Comparison of ENCODE assay signal across 1 cellular context in the genomic region with DNA sequence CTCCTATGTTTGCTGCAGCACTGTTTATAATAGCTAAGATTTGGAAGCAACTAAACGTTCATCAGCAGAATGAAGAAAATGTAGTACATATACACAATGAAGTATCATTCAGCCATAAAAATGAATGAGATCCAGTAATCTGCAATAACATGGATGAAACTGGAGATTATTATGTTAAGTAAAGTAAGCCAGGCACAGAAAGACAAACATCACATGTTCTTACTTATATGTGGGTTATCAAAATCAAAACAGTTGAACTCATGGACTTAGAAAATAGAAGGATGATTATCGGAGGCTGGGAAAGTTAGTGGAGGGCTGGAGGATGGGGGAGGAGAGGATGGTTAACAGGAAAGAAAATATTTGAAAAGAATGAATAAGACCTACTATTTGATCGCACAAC.
TF ChIP-seq lines count a peak whose summit lies in the region.

No MANE protein-coding gene starts in this region.

TF ChIP-seq in HEK293, 187 proteins besides CTCF, POLR2A, EP300 and RAD21 (continued from another document and continues in another):
- TF ChIP-seq ZNF529 (tag by site-specific recombination; IDR thresholded peaks at IDR 0.05; ENCODE audit: insufficient replicate concordance) (no peak), ZNF174 (tag by site-specific recombination; IDR thresholded peaks at IDR 0.05) (no peak), ZBTB8A (tag by site-specific recombination; IDR thresholded peaks at IDR 0.05) (no peak), SP7 (tag by site-specific recombination; IDR thresholded peaks at IDR 0.05) (no peak), ZNF184 (tag by site-specific recombination; IDR thresholded peaks at IDR 0.05) (no peak), ZFP41 (tag by site-specific recombination; IDR thresholded peaks at IDR 0.05; ENCODE audit: borderline replicate concordance) (no peak), ZNF404 (tag by site-specific recombination; IDR thresholded peaks at IDR 0.05) (no peak), ZNF510 (tag by site-specific recombination; IDR thresholded peaks at IDR 0.05; ENCODE audit: insufficient replicate concordance) (no peak), ZNF664 (tag by site-specific recombination; IDR thresholded peaks at IDR 0.05) (no peak), ZNF248 (tag by site-specific recombination; IDR thresholded peaks at IDR 0.05) (no peak), ZNF549 (tag by site-specific recombination; IDR thresholded peaks at IDR 0.05) (no peak), ZNF792 (tag by site-specific recombination; IDR thresholded peaks at IDR 0.05) (no peak), YY1 (tag by site-specific recombination; IDR thresholded peaks at IDR 0.05) (no peak), ZNF223 (tag by site-specific recombination; IDR thresholded peaks at IDR 0.05) (no peak), GFI1B (tag by site-specific recombination; IDR thresholded peaks at IDR 0.05) (no peak), YY2 (tag by site-specific recombination; IDR thresholded peaks at IDR 0.05) (no peak), ZXDB (tag by site-specific recombination; IDR thresholded peaks at IDR 0.05) (peak; percentile 86), ZNF132 (tag by site-specific recombination; IDR thresholded peaks at IDR 0.05; ENCODE audit: borderline replicate concordance) (no peak), ZNF133 (tag by site-specific recombination; IDR thresholded peaks at IDR 0.05) (no peak), ZNF433 (tag by site-specific recombination; IDR thresholded peaks at IDR 0.05; ENCODE audit: low read depth) (no peak), ZSCAN16 (tag by site-specific recombination; IDR thresholded peaks at IDR 0.05) (0 out of 2 replicates have a peak, but pooled peaks have one; percentile 36), ZNF629 (tag by site-specific recombination; IDR thresholded peaks at IDR 0.05) (peak; percentile 88), ZNF747 (tag by site-specific recombination; IDR thresholded peaks at IDR 0.05) (no peak), HOXA7 (CRISPR knock-in tag; IDR thresholded peaks at IDR 0.05; ENCODE audit: borderline replicate concordance) (no peak), GLI2 (tag by site-specific recombination; IDR thresholded peaks at IDR 0.05; ENCODE audit: borderline replicate concordance, low read depth) (peak; percentile 91), ZNF10 (tag by site-specific recombination; IDR thresholded peaks at IDR 0.05) (peak; percentile 70), ZNF23 (tag by site-specific recombination; IDR thresholded peaks at IDR 0.05; ENCODE audit: borderline replicate concordance) (no peak), FEZF1 (tag by site-specific recombination; IDR thresholded peaks at IDR 0.05) (peak; percentile 77), ZNF670 (tag by site-specific recombination; IDR thresholded peaks at IDR 0.05; ENCODE audit: low read depth) (no peak), ZNF623 (tag by site-specific recombination; IDR thresholded peaks at IDR 0.05) (no peak), SP2 (tag by site-specific recombination; IDR thresholded peaks at IDR 0.05) (no peak), HOXC10 (CRISPR knock-in tag; IDR thresholded peaks at IDR 0.05) (no peak), SCRT1 (tag by site-specific recombination; IDR thresholded peaks at IDR 0.05; ENCODE audit: borderline replicate concordance) (peak; percentile 33; the same call in 1 of the 2 replicates), ZSCAN23 (tag by site-specific recombination; IDR thresholded peaks at IDR 0.05) (peak; percentile 83; the same call in 1 of the 2 replicates), ZNF114 (tag by site-specific recombination; IDR thresholded peaks at IDR 0.05) (no peak), ZNF292 (tag by site-specific recombination; IDR thresholded peaks at IDR 0.05; ENCODE audit: borderline replicate concordance, low read depth) (no peak), ZNF777 (tag by site-specific recombination; IDR thresholded peaks at IDR 0.05; ENCODE audit: borderline replicate concordance) (no peak), ZNF707 (tag by site-specific recombination; IDR thresholded peaks at IDR 0.05) (no peak), ZNF391 (tag by site-specific recombination; IDR thresholded peaks at IDR 0.05; ENCODE audit: borderline replicate concordance, low read depth) (no peak), ZBTB48 (tag by site-specific recombination; IDR thresholded peaks at IDR 0.05) (no peak), ZBTB21 (tag by site-specific recombination; IDR thresholded peaks at IDR 0.05) (no peak), TCF7L2 (IDR thresholded peaks at IDR 0.05; ENCODE audit: borderline replicate concordance, low read depth, low read length) (peak; percentile 26; the same call in 1 of the 2 replicates), PRDM1 (tag by site-specific recombination; IDR thresholded peaks at IDR 0.05) (no peak), ZNF155 (tag by site-specific recombination; IDR thresholded peaks at IDR 0.05) (no peak), ZNF76 (tag by site-specific recombination; IDR thresholded peaks at IDR 0.05; ENCODE audit: borderline replicate concordance, low read depth) (peak; percentile 27; the same call in 1 of the 2 replicates), SCRT2 (tag by site-specific recombination; IDR thresholded peaks at IDR 0.05) (no peak), GLIS2 (tag by site-specific recombination; IDR thresholded peaks at IDR 0.05) (no peak)
- TF ChIP-seq, protein P1, sequence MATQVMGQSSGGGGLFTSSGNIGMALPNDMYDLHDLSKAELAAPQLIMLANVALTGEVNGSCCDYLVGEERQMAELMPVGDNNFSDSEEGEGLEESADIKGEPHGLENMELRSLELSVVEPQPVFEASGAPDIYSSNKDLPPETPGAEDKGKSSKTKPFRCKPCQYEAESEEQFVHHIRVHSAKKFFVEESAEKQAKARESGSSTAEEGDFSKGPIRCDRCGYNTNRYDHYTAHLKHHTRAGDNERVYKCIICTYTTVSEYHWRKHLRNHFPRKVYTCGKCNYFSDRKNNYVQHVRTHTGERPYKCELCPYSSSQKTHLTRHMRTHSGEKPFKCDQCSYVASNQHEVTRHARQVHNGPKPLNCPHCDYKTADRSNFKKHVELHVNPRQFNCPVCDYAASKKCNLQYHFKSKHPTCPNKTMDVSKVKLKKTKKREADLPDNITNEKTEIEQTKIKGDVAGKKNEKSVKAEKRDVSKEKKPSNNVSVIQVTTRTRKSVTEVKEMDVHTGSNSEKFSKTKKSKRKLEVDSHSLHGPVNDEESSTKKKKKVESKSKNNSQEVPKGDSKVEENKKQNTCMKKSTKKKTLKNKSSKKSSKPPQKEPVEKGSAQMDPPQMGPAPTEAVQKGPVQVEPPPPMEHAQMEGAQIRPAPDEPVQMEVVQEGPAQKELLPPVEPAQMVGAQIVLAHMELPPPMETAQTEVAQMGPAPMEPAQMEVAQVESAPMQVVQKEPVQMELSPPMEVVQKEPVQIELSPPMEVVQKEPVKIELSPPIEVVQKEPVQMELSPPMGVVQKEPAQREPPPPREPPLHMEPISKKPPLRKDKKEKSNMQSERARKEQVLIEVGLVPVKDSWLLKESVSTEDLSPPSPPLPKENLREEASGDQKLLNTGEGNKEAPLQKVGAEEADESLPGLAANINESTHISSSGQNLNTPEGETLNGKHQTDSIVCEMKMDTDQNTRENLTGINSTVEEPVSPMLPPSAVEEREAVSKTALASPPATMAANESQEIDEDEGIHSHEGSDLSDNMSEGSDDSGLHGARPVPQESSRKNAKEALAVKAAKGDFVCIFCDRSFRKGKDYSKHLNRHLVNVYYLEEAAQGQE (tag by site-specific recombination; IDR thresholded peaks at IDR 0.05): no peak
- TF ChIP-seq, protein P2, sequence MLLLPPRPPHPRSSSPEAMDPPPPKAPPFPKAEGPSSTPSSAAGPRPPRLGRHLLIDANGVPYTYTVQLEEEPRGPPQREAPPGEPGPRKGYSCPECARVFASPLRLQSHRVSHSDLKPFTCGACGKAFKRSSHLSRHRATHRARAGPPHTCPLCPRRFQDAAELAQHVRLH (tag by site-specific recombination; IDR thresholded peaks at IDR 0.05): peak; percentile 77
- TF ChIP-seq, protein P3, sequence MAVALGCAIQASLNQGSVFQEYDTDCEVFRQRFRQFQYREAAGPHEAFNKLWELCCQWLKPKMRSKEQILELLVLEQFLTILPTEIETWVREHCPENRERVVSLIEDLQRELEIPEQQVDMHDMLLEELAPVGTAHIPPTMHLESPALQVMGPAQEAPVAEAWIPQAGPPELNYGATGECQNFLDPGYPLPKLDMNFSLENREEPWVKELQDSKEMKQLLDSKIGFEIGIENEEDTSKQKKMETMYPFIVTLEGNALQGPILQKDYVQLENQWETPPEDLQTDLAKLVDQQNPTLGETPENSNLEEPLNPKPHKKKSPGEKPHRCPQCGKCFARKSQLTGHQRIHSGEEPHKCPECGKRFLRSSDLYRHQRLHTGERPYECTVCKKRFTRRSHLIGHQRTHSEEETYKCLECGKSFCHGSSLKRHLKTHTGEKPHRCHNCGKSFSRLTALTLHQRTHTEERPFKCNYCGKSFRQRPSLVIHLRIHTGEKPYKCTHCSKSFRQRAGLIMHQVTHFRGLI (tag by site-specific recombination; IDR thresholded peaks at IDR 0.05): no peak
- TF ChIP-seq, protein P4, sequence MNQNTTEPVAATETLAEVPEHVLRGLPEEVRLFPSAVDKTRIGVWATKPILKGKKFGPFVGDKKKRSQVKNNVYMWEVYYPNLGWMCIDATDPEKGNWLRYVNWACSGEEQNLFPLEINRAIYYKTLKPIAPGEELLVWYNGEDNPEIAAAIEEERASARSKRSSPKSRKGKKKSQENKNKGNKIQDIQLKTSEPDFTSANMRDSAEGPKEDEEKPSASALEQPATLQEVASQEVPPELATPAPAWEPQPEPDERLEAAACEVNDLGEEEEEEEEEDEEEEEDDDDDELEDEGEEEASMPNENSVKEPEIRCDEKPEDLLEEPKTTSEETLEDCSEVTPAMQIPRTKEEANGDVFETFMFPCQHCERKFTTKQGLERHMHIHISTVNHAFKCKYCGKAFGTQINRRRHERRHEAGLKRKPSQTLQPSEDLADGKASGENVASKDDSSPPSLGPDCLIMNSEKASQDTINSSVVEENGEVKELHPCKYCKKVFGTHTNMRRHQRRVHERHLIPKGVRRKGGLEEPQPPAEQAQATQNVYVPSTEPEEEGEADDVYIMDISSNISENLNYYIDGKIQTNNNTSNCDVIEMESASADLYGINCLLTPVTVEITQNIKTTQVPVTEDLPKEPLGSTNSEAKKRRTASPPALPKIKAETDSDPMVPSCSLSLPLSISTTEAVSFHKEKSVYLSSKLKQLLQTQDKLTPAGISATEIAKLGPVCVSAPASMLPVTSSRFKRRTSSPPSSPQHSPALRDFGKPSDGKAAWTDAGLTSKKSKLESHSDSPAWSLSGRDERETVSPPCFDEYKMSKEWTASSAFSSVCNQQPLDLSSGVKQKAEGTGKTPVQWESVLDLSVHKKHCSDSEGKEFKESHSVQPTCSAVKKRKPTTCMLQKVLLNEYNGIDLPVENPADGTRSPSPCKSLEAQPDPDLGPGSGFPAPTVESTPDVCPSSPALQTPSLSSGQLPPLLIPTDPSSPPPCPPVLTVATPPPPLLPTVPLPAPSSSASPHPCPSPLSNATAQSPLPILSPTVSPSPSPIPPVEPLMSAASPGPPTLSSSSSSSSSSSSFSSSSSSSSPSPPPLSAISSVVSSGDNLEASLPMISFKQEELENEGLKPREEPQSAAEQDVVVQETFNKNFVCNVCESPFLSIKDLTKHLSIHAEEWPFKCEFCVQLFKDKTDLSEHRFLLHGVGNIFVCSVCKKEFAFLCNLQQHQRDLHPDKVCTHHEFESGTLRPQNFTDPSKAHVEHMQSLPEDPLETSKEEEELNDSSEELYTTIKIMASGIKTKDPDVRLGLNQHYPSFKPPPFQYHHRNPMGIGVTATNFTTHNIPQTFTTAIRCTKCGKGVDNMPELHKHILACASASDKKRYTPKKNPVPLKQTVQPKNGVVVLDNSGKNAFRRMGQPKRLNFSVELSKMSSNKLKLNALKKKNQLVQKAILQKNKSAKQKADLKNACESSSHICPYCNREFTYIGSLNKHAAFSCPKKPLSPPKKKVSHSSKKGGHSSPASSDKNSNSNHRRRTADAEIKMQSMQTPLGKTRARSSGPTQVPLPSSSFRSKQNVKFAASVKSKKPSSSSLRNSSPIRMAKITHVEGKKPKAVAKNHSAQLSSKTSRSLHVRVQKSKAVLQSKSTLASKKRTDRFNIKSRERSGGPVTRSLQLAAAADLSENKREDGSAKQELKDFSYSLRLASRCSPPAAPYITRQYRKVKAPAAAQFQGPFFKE (tag by site-specific recombination; IDR thresholded peaks at IDR 0.05; ENCODE audit: borderline replicate concordance): no peak
- TF ChIP-seq, protein P5, sequence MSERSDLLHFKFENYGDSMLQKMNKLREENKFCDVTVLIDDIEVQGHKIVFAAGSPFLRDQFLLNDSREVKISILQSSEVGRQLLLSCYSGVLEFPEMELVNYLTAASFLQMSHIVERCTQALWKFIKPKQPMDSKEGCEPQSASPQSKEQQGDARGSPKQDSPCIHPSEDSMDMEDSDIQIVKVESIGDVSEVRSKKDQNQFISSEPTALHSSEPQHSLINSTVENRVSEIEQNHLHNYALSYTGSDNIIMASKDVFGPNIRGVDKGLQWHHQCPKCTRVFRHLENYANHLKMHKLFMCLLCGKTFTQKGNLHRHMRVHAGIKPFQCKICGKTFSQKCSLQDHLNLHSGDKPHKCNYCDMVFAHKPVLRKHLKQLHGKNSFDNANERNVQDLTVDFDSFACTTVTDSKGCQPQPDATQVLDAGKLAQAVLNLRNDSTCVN (tag by site-specific recombination; optimal IDR thresholded peaks at IDR 0.05): no peak
- TF ChIP-seq, protein P6, sequence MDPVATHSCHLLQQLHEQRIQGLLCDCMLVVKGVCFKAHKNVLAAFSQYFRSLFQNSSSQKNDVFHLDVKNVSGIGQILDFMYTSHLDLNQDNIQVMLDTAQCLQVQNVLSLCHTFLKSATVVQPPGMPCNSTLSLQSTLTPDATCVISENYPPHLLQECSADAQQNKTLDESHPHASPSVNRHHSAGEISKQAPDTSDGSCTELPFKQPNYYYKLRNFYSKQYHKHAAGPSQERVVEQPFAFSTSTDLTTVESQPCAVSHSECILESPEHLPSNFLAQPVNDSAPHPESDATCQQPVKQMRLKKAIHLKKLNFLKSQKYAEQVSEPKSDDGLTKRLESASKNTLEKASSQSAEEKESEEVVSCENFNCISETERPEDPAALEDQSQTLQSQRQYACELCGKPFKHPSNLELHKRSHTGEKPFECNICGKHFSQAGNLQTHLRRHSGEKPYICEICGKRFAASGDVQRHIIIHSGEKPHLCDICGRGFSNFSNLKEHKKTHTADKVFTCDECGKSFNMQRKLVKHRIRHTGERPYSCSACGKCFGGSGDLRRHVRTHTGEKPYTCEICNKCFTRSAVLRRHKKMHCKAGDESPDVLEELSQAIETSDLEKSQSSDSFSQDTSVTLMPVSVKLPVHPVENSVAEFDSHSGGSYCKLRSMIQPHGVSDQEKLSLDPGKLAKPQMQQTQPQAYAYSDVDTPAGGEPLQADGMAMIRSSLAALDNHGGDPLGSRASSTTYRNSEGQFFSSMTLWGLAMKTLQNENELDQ (tag by site-specific recombination; IDR thresholded peaks at IDR 0.05; ENCODE audit: low read depth): 0 out of 2 replicates have a peak, but pooled peaks have one; percentile 28
- TF ChIP-seq, protein P7, sequence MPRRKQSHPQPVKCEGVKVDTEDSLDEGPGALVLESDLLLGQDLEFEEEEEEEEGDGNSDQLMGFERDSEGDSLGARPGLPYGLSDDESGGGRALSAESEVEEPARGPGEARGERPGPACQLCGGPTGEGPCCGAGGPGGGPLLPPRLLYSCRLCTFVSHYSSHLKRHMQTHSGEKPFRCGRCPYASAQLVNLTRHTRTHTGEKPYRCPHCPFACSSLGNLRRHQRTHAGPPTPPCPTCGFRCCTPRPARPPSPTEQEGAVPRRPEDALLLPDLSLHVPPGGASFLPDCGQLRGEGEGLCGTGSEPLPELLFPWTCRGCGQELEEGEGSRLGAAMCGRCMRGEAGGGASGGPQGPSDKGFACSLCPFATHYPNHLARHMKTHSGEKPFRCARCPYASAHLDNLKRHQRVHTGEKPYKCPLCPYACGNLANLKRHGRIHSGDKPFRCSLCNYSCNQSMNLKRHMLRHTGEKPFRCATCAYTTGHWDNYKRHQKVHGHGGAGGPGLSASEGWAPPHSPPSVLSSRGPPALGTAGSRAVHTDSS (tag by site-specific recombination; IDR thresholded peaks at IDR 0.05): no peak
